8 cellular contexts compared by ENCODE assay signal in genomic region chr17:57986841-57987581, GRCh38. TPM values are rescaled to one million over a fixed set of nuclear protein-coding genes. Genes with fewer than 3 reads are reported as not detected.
DNase-seq lines count a peak whose midpoint lies in the region; ATAC-seq lines count a peak whose summit lies in the region.

No MANE protein-coding gene starts in this region.

- peak overlapping the region; percentile 92 for H3K27ac Mint-ChIP-seq in T-helper 2 cell treated with Interferon-gamma antibody and Interleukin-4, amounts not matched to agents 5 μg/mL and 100 μg/mL, for 36 hours
- peak overlapping the region; percentile 79 to 96 (median 86) for H3K27ac Mint-ChIP-seq in immature natural killer cell

- peaks cover 61% of the 10 kb centered on the region for H3K4me1 Mint-ChIP-seq in T-helper 2 cell treated with Interferon-gamma antibody and Interleukin-4, amounts not matched to agents 5 μg/mL and 100 μg/mL, for 36 hours (ENCODE audit: low read depth)
- H3K4me1 Mint-ChIP-seq in immature natural killer cell = peaks cover 65 to 67% of the 10 kb centered on the region in 2 donors

- in situ Hi-C loops in T47D (cut with HindIII; ENCODE audit: low pct_unique_long_range_greater_than_20kb, low sequenced_read_pairs) = no loop called here

- peak overlapping the region; percentile 87 to 99 (median 97) for H3K27ac ChIP-seq in skin epidermis

- DNase-seq in DMS53 (lab: John Stamatoyannopoulos, UW) (peak; percentile 65), DMS53 treated with DMSO at 0.1 percent for 48 hours (lab: John Stamatoyannopoulos, UW; ENCODE audit: unreplicated experiment) (no peak), T47D (ENCODE audit: low read depth in 1 of 2, low spot score in 1 of 2) (peak; percentile 58 to 71), immature natural killer cell (peak in 1 of 3 donors; percentile 17)
- DNase-seq in T-helper 2 cell treated with Interferon-gamma antibody and Interleukin-4, amounts not matched to agents 5 μg/mL and 100 μg/mL, for 36 hours (ENCODE audit: low spot score) = peak; percentile 46

- H3K36me3 Mint-ChIP-seq in T-helper 2 cell treated with Interferon-gamma antibody and Interleukin-4, amounts not matched to agents 5 μg/mL and 100 μg/mL, for 36 hours (ENCODE audit: low read depth) = peaks cover 34% of the 10 kb centered on the region
- H3K36me3 Mint-ChIP-seq in immature natural killer cell = peaks cover 0 to 10% (median 6%) of the 10 kb centered on the region in 3 donors

- peak overlapping the region; percentile 90 for H3K4me3 Mint-ChIP-seq in T-helper 2 cell treated with Interferon-gamma antibody and Interleukin-4, amounts not matched to agents 5 μg/mL and 100 μg/mL, for 36 hours
- H3K4me3 Mint-ChIP-seq in immature natural killer cell = peak overlapping the region; percentile 91 to 96 (median 94)

- peak; percentile 3 for ATAC-seq in HG03460 (IDR thresholded peaks at IDR 0.05; ENCODE audit: unreplicated experiment)
- ATAC-seq in GM19395 (IDR thresholded peaks at IDR 0.05; ENCODE audit: unreplicated experiment) = no peak

- H3K27me3 Mint-ChIP-seq in T-helper 2 cell treated with Interferon-gamma antibody and Interleukin-4, amounts not matched to agents 5 μg/mL and 100 μg/mL, for 36 hours (ENCODE audit: low read depth) = no peaks in the 10 kb centered on the region
- peaks cover 8 to 19% (median 11%) of the 10 kb centered on the region in 3 donors for H3K27me3 Mint-ChIP-seq in immature natural killer cell (ENCODE audit: low read depth in 3 of 3)

- peak overlapping the region; percentile 60 to 93 (median 82) for H3K4me3 ChIP-seq in skin epidermis

- no peaks in the 10 kb centered on the region for H3K9me3 Mint-ChIP-seq in T-helper 2 cell treated with Interferon-gamma antibody and Interleukin-4, amounts not matched to agents 5 μg/mL and 100 μg/mL, for 36 hours
- no peaks in the 10 kb centered on the region for H3K9me3 Mint-ChIP-seq in immature natural killer cell

RNA-seq across cellular contexts. Expression of gene VEZF1, which starts 1.0 kb away (rescaled TPM):
- 10 to 100 TPM; 35.8 to 54.1 (median 40.1) TPM for polyA plus RNA-seq in immature natural killer cell

RNA-seq across cellular contexts. Expression of gene SRSF1, which starts 20.0 kb away (rescaled TPM):
- polyA plus RNA-seq in immature natural killer cell = 10 to 100 TPM; 42.5 to 69.6 (median 55.8) TPM

RNA-seq across cellular contexts. Expression of gene CUEDC1, which starts 31.8 kb away (rescaled TPM):
- polyA plus RNA-seq in immature natural killer cell = 1 to 10 TPM in 1 of 3 donors, under 1 TPM in 2; 0.43 to 2.5 (median 0.52) TPM
